In genomic region chr11:777288-778255, GRCh38 we compare ENCODE assay signal across 8 cellular contexts. TPM values are rescaled to one million over a fixed set of nuclear protein-coding genes. Genes with fewer than 3 reads are reported as not detected.
DNase-seq lines count a peak whose midpoint lies in the region; ATAC-seq and TF ChIP-seq lines count a peak whose summit lies in the region.

TSS of gene GATD1 (minus strand) at chr11:777487. CDS start at chr11:777462, 25 bp downstream.

- no peaks in the 10 kb centered on the region for H3K9me3 Mint-ChIP-seq in progenitor cell of endocrine pancreas (ENCODE audit: low read depth)

- intact Hi-C loops in heart right ventricle (cut with DNase I), result loop anchor here in 1 of 10 donors (2.0 kb wide), 1 partner anchor 19 kb away; no protein-coding TSS in a partner anchor
- intact Hi-C loops in upper lobe of right lung (cut with DNase I), result no loop called here

- H3K27ac Mint-ChIP-seq in progenitor cell of endocrine pancreas, result peak within 1 kb of the TSS; percentile 85

- 1 to 2% (median 1%) methylated on average over 85 to 110 of the region's 110 CpGs for WGBS in adipose tissue, 3 donors
- 1 to 2% methylated on average over 103 to 110 of the region's 110 CpGs for WGBS in heart right ventricle, 2 donors

- H3K4me3 Mint-ChIP-seq in progenitor cell of endocrine pancreas (ENCODE audit: low read depth), result peak within 1 kb of the TSS; percentile 77

- peak; percentile 13; the same call in 1 of the 3 replicates for TF ChIP-seq CTCF in GM12872 (IDR thresholded peaks at IDR 0.05; ENCODE audit: insufficient read depth, low read depth, low read length)
- TF ChIP-seq CTCF in heart right ventricle (IDR thresholded peaks at IDR 0.05), result peak in 1 of 9 donors; percentile 7
- TF ChIP-seq CTCF in progenitor cell of endocrine pancreas (IDR thresholded peaks at IDR 0.05; ENCODE audit: unreplicated experiment), result no peak
- TF ChIP-seq CTCF in upper lobe of right lung (IDR thresholded peaks at IDR 0.05), result no peak

- H3K9me3 ChIP-seq in heart right ventricle (no peaks in the 10 kb centered on the region), upper lobe of right lung (no peaks in the 10 kb centered on the region)

- no peaks in the 10 kb centered on the region for H3K36me3 Mint-ChIP-seq in progenitor cell of endocrine pancreas (ENCODE audit: insufficient read depth)

- H3K4me1 ChIP-seq in heart right ventricle (peaks cover 8 to 53% (median 29%) of the 10 kb centered on the region in 9 donors), upper lobe of right lung (peaks cover 23% of the 10 kb centered on the region)

- H3K27ac ChIP-seq in adipose tissue (ENCODE audit: low read depth, low read length) (no peak within 1 kb of the TSS), heart right ventricle (peak within 1 kb of the TSS; percentile 61 to 91 (median 86)), upper lobe of right lung (peak within 1 kb of the TSS; percentile 84)

- H3K27me3 Mint-ChIP-seq in progenitor cell of endocrine pancreas, result no peaks in the 10 kb centered on the region

- no peaks in the 10 kb centered on the region for H3K27me3 ChIP-seq in heart right ventricle
- H3K27me3 ChIP-seq in upper lobe of right lung, result no peaks in the 10 kb centered on the region

- DNase-seq in NCI-H1417 (lab: John Stamatoyannopoulos, UW) (peak; percentile 91 to 94 (median 92)), T-helper 1 cell (peak; percentile 87 to 96 (median 90)), heart right ventricle (peak; percentile 90 to 96), progenitor cell of endocrine pancreas (ENCODE audit: low spot score, unreplicated experiment) (peak; percentile 95), upper lobe of right lung (peak; percentile 97)

- H3K4me3 ChIP-seq in heart right ventricle, result peak within 1 kb of the TSS; percentile 63 to 97 (median 87)
- peak within 1 kb of the TSS; percentile 81 for H3K4me3 ChIP-seq in upper lobe of right lung

- ATAC-seq in HG02678 (IDR thresholded peaks at IDR 0.05; ENCODE audit: unreplicated experiment) (peak; percentile 79), heart right ventricle (peak; percentile 86 to 98 (median 92)), upper lobe of right lung (peak; percentile 92)

- H3K36me3 ChIP-seq in heart right ventricle, result peaks cover 0 to 25% (median 0%) of the 10 kb centered on the region in 9 donors
- H3K36me3 ChIP-seq in upper lobe of right lung, result peaks cover 13% of the 10 kb centered on the region

- H3K4me1 Mint-ChIP-seq in progenitor cell of endocrine pancreas (ENCODE audit: low read depth), result peaks cover 8% of the 10 kb centered on the region

RNA-seq across cellular contexts. Expression of gene GATD1, which starts in this region (rescaled TPM):
- 10 to 100 TPM; 15.4 to 33.4 (median 32.5) TPM for polyA plus RNA-seq in adipose tissue
- 10 to 100 TPM; 20.6 to 29.4 (median 26.0) TPM for total RNA-seq in heart right ventricle
- 10 to 100 TPM; 15.0 to 32.4 TPM for polyA plus RNA-seq in heart right ventricle
- 74.1 and 75.4 TPM in 2 replicates for total RNA-seq in progenitor cell of endocrine pancreas
- total RNA-seq in upper lobe of right lung, result 62.5 TPM
